Comparison of ENCODE assay signal across 28 cellular contexts in genomic region chr20:35328095-35328685, GRCh38. TPM values are rescaled to one million over a fixed set of nuclear protein-coding genes. Genes with fewer than 3 reads are reported as not detected.
DNase-seq lines count a peak whose midpoint lies in the region; ATAC-seq and TF ChIP-seq lines count a peak whose summit lies in the region.
"Had no signal": no experiment of that assay in that cellular context is flagged by ENCODE, and none has a peak within 500 bp of the region (broad histone marks: within the 10 kb centered on the region; RNA-seq: fewer than 3 reads in every experiment).

No MANE protein-coding gene starts in this region.

- CTCF ChIA-PET in activated naive CD4-positive, alpha-beta T cell treated with anti-CD3 and anti-CD28 coated beads for 36 hours (lab: Charles Lee): interaction anchor here (0.6 to 5.2 kb wide), 4 partner anchors 17 to 115 kb away, joined by 4 to 101 read pairs (median 14); no protein-coding TSS in a partner anchor

- H3K4me3 ChIP-seq in RWPE2 (ENCODE audit: severe bottlenecking) (no peak overlapping the region), osteoblast (ENCODE audit: insufficient read depth, low read length) (no peak overlapping the region)
- H3K4me3 ChIP-seq: BLaER1 treated with 17β-estradiol and CSF1 and Interleukin-3, amounts not matched to agents 10 nM and 100 nM; cardiac muscle cell; coronary artery; HAP-1 had no signal

- peaks cover 1% of the 10 kb centered on the region for H3K36me3 Mint-ChIP-seq in activated naive CD4-positive, alpha-beta T cell treated with anti-CD3 and anti-CD28 coated beads for 36 hours (ENCODE audit: low read depth)
- H3K36me3 Mint-ChIP-seq in endothelial cell (ENCODE audit: low read depth, unreplicated experiment): no peaks in the 10 kb centered on the region
- H3K36me3 Mint-ChIP-seq: natural killer cell treated with Interleukin-12 subunit alpha and Interleukin-12 subunit beta and Interleukin-15 and Interleukin-18, amount 100 ng/mL, for 72 hours had no signal

- H3K36me3 ChIP-seq in RWPE2 (ENCODE audit: low read depth): peaks cover 12% of the 10 kb centered on the region
- peaks cover 4% of the 10 kb centered on the region for H3K36me3 ChIP-seq in osteoblast (ENCODE audit: insufficient read depth, low read length)
- H3K36me3 ChIP-seq: cardiac muscle cell, HAP-1 had no signal

- H3K4me2 ChIP-seq in osteoblast (ENCODE audit: insufficient read depth, low read length): no peak overlapping the region

- H3K79me2 ChIP-seq in osteoblast (ENCODE audit: insufficient read depth, low read length): no peaks in the 10 kb centered on the region

- TF ChIP-seq CTCF in RWPE2 (IDR thresholded peaks at IDR 0.05; ENCODE audit: poor library complexity, severe bottlenecking) (no peak), endothelial cell (IDR thresholded peaks at IDR 0.05; ENCODE audit: unreplicated experiment) (no peak), osteoblast (IDR thresholded peaks at IDR 0.05; ENCODE audit: extremely low read depth, low read depth, low read length) (no peak)

- intact Hi-C loops in activated naive CD4-positive, alpha-beta T cell treated with anti-CD3 and anti-CD28 coated beads for 36 hours (cut with micrococcal nuclease): loop anchor here (1.0 kb wide), 1 partner anchor 16 kb away; no protein-coding TSS in a partner anchor

- H3K4me1 ChIP-seq in RWPE2 (ENCODE audit: insufficient read depth, poor library complexity, severe bottlenecking): peaks cover 26% of the 10 kb centered on the region
- H3K4me1 ChIP-seq in osteoblast (ENCODE audit: insufficient read depth, low read length): peaks cover 17% of the 10 kb centered on the region
- H3K4me1 ChIP-seq: HAP-1 had no signal

- ATAC-seq in RWPE2 (ENCODE audit: low read depth): no peak
- ATAC-seq in stimulated activated naive CD8-positive, alpha-beta T cell treated with anti-CD3 and anti-CD28 coated beads, Interleukin-15, amount 100 ng/mL, for 72 hours: no peak
- no peak for ATAC-seq in GM21360 (IDR thresholded peaks at IDR 0.05; ENCODE audit: unreplicated experiment)
- ATAC-seq: effector memory CD8-positive, alpha-beta T cell; natural killer cell treated with Interleukin-12 subunit alpha and Interleukin-12 subunit beta and Interleukin-15 and Interleukin-18, amount 100 ng/mL, for 72 hours had no signal

- H3K27me3 ChIP-seq in RWPE2 (ENCODE audit: insufficient read depth, poor library complexity, severe bottlenecking): no peaks in the 10 kb centered on the region
- no peaks in the 10 kb centered on the region for H3K27me3 ChIP-seq in osteoblast (ENCODE audit: insufficient read depth, low read length)
- H3K27me3 ChIP-seq: BLaER1 treated with 17β-estradiol and CSF1 and Interleukin-3, amounts not matched to agents 10 nM and 100 nM; cardiac muscle cell had no signal

- H3K27ac ChIP-seq in RWPE2 (ENCODE audit: poor library complexity, severe bottlenecking): peak overlapping the region; percentile 55
- H3K27ac ChIP-seq in osteoblast (ENCODE audit: low read depth, low read length): no peak overlapping the region
- H3K27ac ChIP-seq: BLaER1 treated with 17β-estradiol and CSF1 and Interleukin-3, amounts not matched to agents 10 nM and 100 nM; cardiac muscle cell; coronary artery had no signal

- no peaks in the 10 kb centered on the region for H3K27me3 Mint-ChIP-seq in activated naive CD4-positive, alpha-beta T cell treated with anti-CD3 and anti-CD28 coated beads for 36 hours (ENCODE audit: low read depth)
- no peaks in the 10 kb centered on the region for H3K27me3 Mint-ChIP-seq in endothelial cell (ENCODE audit: unreplicated experiment)
- no peaks in the 10 kb centered on the region for H3K27me3 Mint-ChIP-seq in stimulated activated naive CD8-positive, alpha-beta T cell treated with anti-CD3 and anti-CD28 coated beads, Interleukin-15, amount 100 ng/mL, for 72 hours
- H3K27me3 Mint-ChIP-seq: effector memory CD8-positive, alpha-beta T cell; natural killer cell treated with Interleukin-12 subunit alpha and Interleukin-12 subunit beta and Interleukin-15 and Interleukin-18, amount 100 ng/mL, for 72 hours had no signal

- H4K20me1 ChIP-seq in osteoblast (ENCODE audit: insufficient read depth, low read length): no peaks in the 10 kb centered on the region

- H3K9me3 ChIP-seq in RWPE2 (ENCODE audit: severe bottlenecking) (no peaks in the 10 kb centered on the region), osteoblast (ENCODE audit: low read depth, low read length) (no peaks in the 10 kb centered on the region)
- H3K9me3 ChIP-seq: BLaER1 treated with 17β-estradiol and CSF1 and Interleukin-3, amounts not matched to agents 10 nM and 100 nM; HAP-1 had no signal

- H3K9me3 Mint-ChIP-seq in activated naive CD4-positive, alpha-beta T cell treated with anti-CD3 and anti-CD28 coated beads for 36 hours: no peaks in the 10 kb centered on the region
- no peaks in the 10 kb centered on the region for H3K9me3 Mint-ChIP-seq in endothelial cell (ENCODE audit: unreplicated experiment)
- no peaks in the 10 kb centered on the region for H3K9me3 Mint-ChIP-seq in stimulated activated naive CD8-positive, alpha-beta T cell treated with anti-CD3 and anti-CD28 coated beads, Interleukin-15, amount 100 ng/mL, for 72 hours
- H3K9me3 Mint-ChIP-seq: effector memory CD8-positive, alpha-beta T cell; natural killer cell treated with Interleukin-12 subunit alpha and Interleukin-12 subunit beta and Interleukin-15 and Interleukin-18, amount 100 ng/mL, for 72 hours had no signal

- H2AFZ ChIP-seq in osteoblast (ENCODE audit: low read length): no peak overlapping the region

- peaks cover 48% of the 10 kb centered on the region for H3K4me1 Mint-ChIP-seq in activated naive CD4-positive, alpha-beta T cell treated with anti-CD3 and anti-CD28 coated beads for 36 hours (ENCODE audit: low read depth)
- peaks cover 30% of the 10 kb centered on the region for H3K4me1 Mint-ChIP-seq in endothelial cell (ENCODE audit: unreplicated experiment)
- H3K4me1 Mint-ChIP-seq in stimulated activated naive CD8-positive, alpha-beta T cell treated with anti-CD3 and anti-CD28 coated beads, Interleukin-15, amount 100 ng/mL, for 72 hours: peaks cover 54% of the 10 kb centered on the region

- no peak for DNase-seq in activated naive CD4-positive, alpha-beta T cell treated with anti-CD3 and anti-CD28 coated beads for 36 hours
- no peak for DNase-seq in activated naive CD4-positive, alpha-beta T cell (lab: John Stamatoyannopoulos, UW)
- no peak for DNase-seq in RWPE2 (ENCODE audit: low spot score)
- DNase-seq in endothelial cell (ENCODE audit: low spot score): no peak
- no peak for DNase-seq in stimulated activated naive CD8-positive, alpha-beta T cell treated with anti-CD3 and anti-CD28 coated beads, Interleukin-15, amount 100 ng/mL, for 72 hours
- DNase-seq in 8988T: no peak
- no peak for DNase-seq in osteoblast (ENCODE audit: insufficient read length, low spot score, missing footprints)
- DNase-seq: activated CD4-positive, alpha-beta T cell treated with anti-CD3 and anti-CD28 coated beads, Interleukin-2, amount 50 U/mL, for 1 hour; activated CD8-positive, alpha-beta memory T cell treated with anti-CD3 and anti-CD28 coated beads, Interleukin-2, amount 50 U/mL, for 4 hours; aorta; COR-L47; DMS79 treated with DMSO at 0.1 percent for 48 hours; effector memory CD8-positive, alpha-beta T cell; NCI-H1436; NCI-H82; trophoblast cell had no signal

- no peak overlapping the region for H3K4me3 Mint-ChIP-seq in activated naive CD4-positive, alpha-beta T cell treated with anti-CD3 and anti-CD28 coated beads for 36 hours
- no peak overlapping the region for H3K4me3 Mint-ChIP-seq in endothelial cell (ENCODE audit: unreplicated experiment)
- H3K4me3 Mint-ChIP-seq in stimulated activated naive CD8-positive, alpha-beta T cell treated with anti-CD3 and anti-CD28 coated beads, Interleukin-15, amount 100 ng/mL, for 72 hours: peak overlapping the region in 1 of 2 donors; percentile 11
- H3K4me3 Mint-ChIP-seq: effector memory CD8-positive, alpha-beta T cell; natural killer cell treated with Interleukin-12 subunit alpha and Interleukin-12 subunit beta and Interleukin-15 and Interleukin-18, amount 100 ng/mL, for 72 hours had no signal

- peak overlapping the region; percentile 70 for H3K27ac Mint-ChIP-seq in activated naive CD4-positive, alpha-beta T cell treated with anti-CD3 and anti-CD28 coated beads for 36 hours
- H3K27ac Mint-ChIP-seq in endothelial cell (ENCODE audit: unreplicated experiment): peak overlapping the region; percentile 88
- peak overlapping the region; percentile 49 to 81 for H3K27ac Mint-ChIP-seq in stimulated activated naive CD8-positive, alpha-beta T cell treated with anti-CD3 and anti-CD28 coated beads, Interleukin-15, amount 100 ng/mL, for 72 hours
- H3K27ac Mint-ChIP-seq: effector memory CD8-positive, alpha-beta T cell had no signal

RNA-seq across cellular contexts. Expression of gene FAM83C, which starts 36.0 kb away (rescaled TPM):
- not detected for total RNA-seq in activated naive CD4-positive, alpha-beta T cell treated with anti-CD3 and anti-CD28 coated beads for 36 hours
- total RNA-seq in endothelial cell (ENCODE audit: unreplicated experiment) (not detected), osteoblast (not detected in 2 replicates)
- total RNA-seq: aorta; cardiac muscle cell; fibroblast of villous mesenchyme; HT1080; kidney epithelial cell; mononuclear cell; skeletal muscle tissue; T-helper 2 cell treated with Interferon-gamma antibody and Interleukin-4, amounts not matched to agents 100 ng/mL and 5 ng/mL, for 36 hours had no signal

RNA-seq across cellular contexts. Expression of gene EIF6, which starts 43.6 kb away (rescaled TPM):
- total RNA-seq in activated naive CD4-positive, alpha-beta T cell treated with anti-CD3 and anti-CD28 coated beads for 36 hours: 10 to 100 TPM; 93.0 to 94.7 TPM
- total RNA-seq in endothelial cell (ENCODE audit: unreplicated experiment): 120 TPM
- total RNA-seq in osteoblast: 109 and 121 TPM in 2 replicates

RNA-seq across cellular contexts. Expression of gene MMP24OS, which starts 50.3 kb away (rescaled TPM):
- 10 to 100 TPM; 26.4 to 29.2 TPM for total RNA-seq in activated naive CD4-positive, alpha-beta T cell treated with anti-CD3 and anti-CD28 coated beads for 36 hours
- total RNA-seq in endothelial cell (ENCODE audit: unreplicated experiment) (80.7 TPM), osteoblast (22.1 and 30.9 TPM in 2 replicates)
